In the genomic region with DNA sequence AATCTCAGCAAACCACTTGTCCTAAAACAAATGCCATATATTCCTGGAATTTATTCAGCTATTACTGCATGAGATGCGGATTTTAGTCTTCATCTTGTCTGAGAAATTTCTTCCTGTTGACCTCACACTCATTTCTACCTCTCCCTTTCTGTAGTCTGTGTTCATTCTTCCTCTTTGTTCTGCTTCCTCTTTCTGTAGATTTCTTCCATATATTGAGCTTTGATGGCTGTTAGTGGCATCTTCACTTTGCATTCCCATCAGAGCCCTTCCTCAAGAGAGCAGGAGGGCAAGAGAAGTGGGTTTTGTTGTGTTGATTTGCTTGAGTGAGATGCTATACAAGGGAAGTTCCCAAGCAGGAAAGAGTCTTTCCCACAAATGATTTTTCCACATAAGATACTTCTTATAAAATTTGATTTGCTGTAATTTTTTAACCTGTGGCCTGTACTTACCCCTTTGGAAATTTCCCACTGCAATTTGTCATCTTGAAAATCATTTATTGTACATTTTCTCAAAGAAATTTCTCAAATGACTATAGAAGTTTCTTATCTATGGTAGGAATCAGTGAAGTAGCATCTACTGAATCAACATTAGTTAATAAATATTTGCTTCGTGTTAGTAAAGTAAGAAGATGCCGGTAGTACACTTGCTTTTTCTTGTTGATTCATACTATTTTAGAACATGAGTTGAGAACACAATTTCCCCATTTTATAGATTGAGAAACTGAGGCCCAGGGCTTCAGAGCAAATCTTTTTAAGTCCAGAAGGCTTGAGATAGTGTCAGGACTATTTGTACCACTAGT, we compare ENCODE assay signal across 1 cellular context.
TF ChIP-seq lines count a peak whose summit lies in the region.

No MANE protein-coding gene starts in this region.

TF ChIP-seq in HepG2, 621 proteins besides CTCF, POLR2A, EP300 and RAD21 (continued from another document):
- TF ChIP-seq ZNF530 (CRISPR knock-in tag; IDR thresholded peaks at IDR 0.05; ENCODE audit: low read depth), result no peak
